1 cellular context compared by ENCODE assay signal in genomic region chr7:139360210-139360947, GRCh38.
TF ChIP-seq lines count a peak whose summit lies in the region.

No MANE protein-coding gene starts in this region.

TF ChIP-seq in K562, 482 proteins besides CTCF, POLR2A, EP300 and RAD21 (continued from another document and continues in another):
- TF ChIP-seq ZNF592 (IDR thresholded peaks at IDR 0.05) = no peak
- no peak for TF ChIP-seq ZNF146 (CRISPR knock-in tag; IDR thresholded peaks at IDR 0.05; ENCODE audit: unreplicated experiment)
- no peak; the same call in 1 of the 2 replicates for TF ChIP-seq ZKSCAN8 (CRISPR knock-in tag; IDR thresholded peaks at IDR 0.05)
- TF ChIP-seq ZMIZ1 (IDR thresholded peaks at IDR 0.05; ENCODE audit: low read depth in 2 of 2, low read length in 2 of 2) = no peak
- no peak for TF ChIP-seq MXI1 (IDR thresholded peaks at IDR 0.05; ENCODE audit: low read depth, low read length)
- no peak for TF ChIP-seq SMAD4 (CRISPR knock-in tag; conservative IDR thresholded peaks at IDR 0.05)
- TF ChIP-seq DMBX1 (CRISPR knock-in tag; IDR thresholded peaks at IDR 0.05; ENCODE audit: borderline replicate concordance) = no peak
- TF ChIP-seq ZBTB1 (CRISPR knock-in tag; IDR thresholded peaks at IDR 0.05; ENCODE audit: borderline replicate concordance, low read depth) = peak; percentile 23; the same call in 1 of the 2 replicates
- TF ChIP-seq MCM5 (IDR thresholded peaks at IDR 0.05; ENCODE audit: low read depth) = no peak
- no peak for TF ChIP-seq ZBTB5 (IDR thresholded peaks at IDR 0.05)
- TF ChIP-seq SMC3 (conservative IDR thresholded peaks at IDR 0.05; ENCODE audit: insufficient read depth, low read depth, low read length) = no peak
- no peak for TF ChIP-seq THRB (CRISPR knock-in tag; conservative IDR thresholded peaks at IDR 0.05)
- TF ChIP-seq ZNF197 (CRISPR knock-in tag; IDR thresholded peaks at IDR 0.05; ENCODE audit: low read depth) = no peak
- TF ChIP-seq ZHX1 (conservative IDR thresholded peaks at IDR 0.05; ENCODE audit: low read length) = no peak
- peak; percentile 88 for TF ChIP-seq CHD1 (IDR thresholded peaks at IDR 0.05; ENCODE audit: low read length)
- TF ChIP-seq MTA1 (IDR thresholded peaks at IDR 0.05; ENCODE audit: borderline replicate concordance) = no peak
- 0 out of 2 replicates have a peak, but pooled peaks have one; percentile 15 for TF ChIP-seq E2F4 (CRISPR knock-in tag; IDR thresholded peaks at IDR 0.05; ENCODE audit: low read depth)
- TF ChIP-seq POLR2H (tag; IDR thresholded peaks at IDR 0.05; ENCODE audit: low read depth) = no peak
- no peak for TF ChIP-seq SREBF2 (CRISPR knock-in tag; IDR thresholded peaks at IDR 0.05)
- TF ChIP-seq IFI16 (CRISPR knock-in tag; IDR thresholded peaks at IDR 0.05) = no peak
- TF ChIP-seq XRCC3 (IDR thresholded peaks at IDR 0.05) = no peak
- TF ChIP-seq KDM4B (IDR thresholded peaks at IDR 0.05; ENCODE audit: borderline replicate concordance in 2 of 2, low read depth in 1 of 2) = no peak
- no peak for TF ChIP-seq GATA2 (CRISPR knock-in tag; IDR thresholded peaks at IDR 0.05)
- no peak for TF ChIP-seq SRSF1 (IDR thresholded peaks at IDR 0.05; ENCODE audit: low read depth, low read length)
- no peak for TF ChIP-seq PPARD (CRISPR knock-in tag; IDR thresholded peaks at IDR 0.05)
- TF ChIP-seq RFX1 (IDR thresholded peaks at IDR 0.05) = no peak
- peak; percentile 55 for TF ChIP-seq USF2 (CRISPR knock-in tag; IDR thresholded peaks at IDR 0.05)
- TF ChIP-seq NBN (IDR thresholded peaks at IDR 0.05; ENCODE audit: low read depth) = no peak; the same call in 1 of the 2 replicates
- no peak for TF ChIP-seq SMAD2 (IDR thresholded peaks at IDR 0.05; ENCODE audit: low read depth, low read length)
- TF ChIP-seq SMARCA4 (IDR thresholded peaks at IDR 0.05) = peak; percentile 29; the same call in 1 of the 2 replicates
- TF ChIP-seq RFX5 (IDR thresholded peaks at IDR 0.05; ENCODE audit: low read depth, low read length) = no peak
- TF ChIP-seq RBM39 (optimal IDR thresholded peaks at IDR 0.05; ENCODE audit: low read depth, low read length) = peak; percentile 64
- TF ChIP-seq ZSCAN32 (CRISPR knock-in tag; IDR thresholded peaks at IDR 0.05) = no peak
- no peak for TF ChIP-seq ERF (CRISPR knock-in tag; IDR thresholded peaks at IDR 0.05)
- TF ChIP-seq E2F3 (CRISPR knock-in tag; IDR thresholded peaks at IDR 0.05) = no peak
- no peak for TF ChIP-seq ZNF134 (CRISPR knock-in tag; conservative IDR thresholded peaks at IDR 0.05)
- TF ChIP-seq CBFA2T3 (IDR thresholded peaks at IDR 0.05) = no peak
- no peak for TF ChIP-seq BDP1 (IDR thresholded peaks at IDR 0.05; ENCODE audit: insufficient read depth, insufficient read length)
- TF ChIP-seq SAFB (IDR thresholded peaks at IDR 0.05; ENCODE audit: borderline replicate concordance, low read depth, low read length) = no peak
- no peak for TF ChIP-seq ZNF764 (CRISPR knock-in tag; IDR thresholded peaks at IDR 0.05; ENCODE audit: low read depth)
- no peak for TF ChIP-seq ZNF165 (CRISPR knock-in tag; IDR thresholded peaks at IDR 0.05; ENCODE audit: borderline replicate concordance)
- TF ChIP-seq ELF1 (tag; IDR thresholded peaks at IDR 0.05) = no peak
- no peak for TF ChIP-seq DEAF1 (CRISPR knock-in tag; IDR thresholded peaks at IDR 0.05)
- no peak for TF ChIP-seq ZNF740 (CRISPR knock-in tag; IDR thresholded peaks at IDR 0.05)
- TF ChIP-seq ZNF740 (tag; IDR thresholded peaks at IDR 0.05) = no peak
- TF ChIP-seq PHB2 (IDR thresholded peaks at IDR 0.05; ENCODE audit: low read depth) = no peak
- TF ChIP-seq SMARCC2 (IDR thresholded peaks at IDR 0.05; ENCODE audit: low read depth) = no peak
